In genomic region chr6:30810813-30811329, GRCh38 we compare ENCODE assay signal across 1 cellular context.
TF ChIP-seq lines count a peak whose summit lies in the region.

No MANE protein-coding gene starts in this region.

TF ChIP-seq in H1, 55 proteins besides CTCF, POLR2A, EP300 and RAD21 (continued from another document):
- TF ChIP-seq KDM4A (IDR thresholded peaks at IDR 0.05; ENCODE audit: low read depth, low read length, severe bottlenecking) (no peak), CBX8 (IDR thresholded peaks at IDR 0.05; ENCODE audit: borderline replicate concordance, low read depth, low read length) (no peak)
